ENCODE assay signal across 8 cellular contexts in the genomic region with DNA sequence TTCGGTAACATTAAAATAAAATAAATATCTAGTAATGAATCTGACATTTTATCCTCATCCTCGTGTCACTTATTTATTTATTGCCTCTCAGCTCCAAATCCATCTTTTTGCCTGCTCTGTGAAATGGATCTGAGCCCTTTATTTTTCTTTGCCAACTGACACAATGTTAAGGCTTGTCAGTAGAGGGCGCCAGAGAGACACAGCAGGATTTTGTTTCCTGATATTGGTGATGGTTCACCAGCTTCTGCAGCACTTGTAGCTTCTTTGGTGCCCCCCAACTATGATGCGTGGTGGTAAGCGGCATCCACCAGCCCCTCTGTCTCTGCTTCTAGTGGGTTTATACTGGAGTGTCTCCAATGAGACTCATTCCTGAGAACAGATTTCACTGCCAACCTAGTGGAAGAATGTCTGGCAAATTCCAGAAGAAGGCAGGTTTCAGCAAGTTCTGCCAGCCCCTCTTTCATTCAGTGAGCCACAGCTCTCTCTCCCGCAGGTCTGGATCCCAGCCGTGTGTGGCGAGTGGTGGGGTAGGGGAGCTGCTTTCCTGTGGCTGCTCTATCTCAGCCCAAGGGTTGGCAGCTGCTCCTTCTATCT.
DNase-seq lines count a peak whose midpoint lies in the region; ATAC-seq and TF ChIP-seq lines count a peak whose summit lies in the region.

No MANE protein-coding gene starts in this region.

- H3K4me1 ChIP-seq in heart left ventricle: no peaks in the 10 kb centered on the region
- H3K4me1 ChIP-seq in ovary (ENCODE audit: insufficient read depth): no peaks in the 10 kb centered on the region

- H3K27ac ChIP-seq in heart left ventricle (no peak overlapping the region), ovary (no peak overlapping the region)

- ATAC-seq in heart left ventricle: no peak
- ATAC-seq in Right ventricle myocardium inferior: no peak
- peak; percentile 79 for ATAC-seq in HG02852 (IDR thresholded peaks at IDR 0.05; ENCODE audit: unreplicated experiment)

- H3K4me1 Mint-ChIP-seq in activated T-cell treated with anti-CD3 and anti-CD28 coated beads, Interleukin-2, amount 50 U/mL, for 24 hours (ENCODE audit: low read depth): no peaks in the 10 kb centered on the region

- H3K9me3 ChIP-seq in heart left ventricle (no peaks in the 10 kb centered on the region), ovary (no peaks in the 10 kb centered on the region)

- DNase-seq in heart left ventricle (peak in 1 of 5 donors; percentile 26), Right ventricle myocardium inferior (ENCODE audit: missing footprints) (no peak), NOMO-1 treated with dmso at 0.1 percent for 144 hours (lab: John Stamatoyannopoulos, UW; ENCODE audit: unreplicated experiment) (peak; percentile 7), foreskin melanocyte (peak; percentile 54), ovary (no peak)
- peak; percentile 43 for DNase-seq in activated T-cell treated with anti-CD3 and anti-CD28 coated beads, Interleukin-2, amount 50 U/mL, for 24 hours
- DNase-seq in stimulated activated CD4-positive, alpha-beta T cell treated with anti-CD3 and anti-CD28 coated beads, Interleukin-15, amount 100 ng/mL, for 24 hours: peak; percentile 65

- H3K4me3 ChIP-seq in heart left ventricle (no peak overlapping the region), ovary (no peak overlapping the region)

- no peaks in the 10 kb centered on the region for H3K9me3 Mint-ChIP-seq in activated T-cell treated with anti-CD3 and anti-CD28 coated beads, Interleukin-2, amount 50 U/mL, for 24 hours

- 54 to 59% (median 55%) methylated on average over 8 of the region's 8 CpGs for WGBS in heart left ventricle, 4 donors
- 63 to 69% (median 68%) methylated on average over 8 of the region's 8 CpGs for WGBS in ovary, 3 donors

- TF ChIP-seq POLR2A in heart left ventricle (IDR thresholded peaks at IDR 0.05) (no peak), ovary (IDR thresholded peaks at IDR 0.05) (no peak)

- no peaks in the 10 kb centered on the region for H3K36me3 Mint-ChIP-seq in activated T-cell treated with anti-CD3 and anti-CD28 coated beads, Interleukin-2, amount 50 U/mL, for 24 hours (ENCODE audit: low read depth)

- TF ChIP-seq CTCF in heart left ventricle (IDR thresholded peaks at IDR 0.05) (peak; percentile 43 to 86 (median 64)), ovary (IDR thresholded peaks at IDR 0.05) (no peak)

- H3K36me3 ChIP-seq in heart left ventricle: no peaks in the 10 kb centered on the region
- no peaks in the 10 kb centered on the region for H3K36me3 ChIP-seq in ovary

- TF ChIP-seq EP300 in ovary (IDR thresholded peaks at IDR 0.05): no peak

- intact Hi-C loops in heart left ventricle (cut with DNase I) (no loop called here), Right ventricle myocardium inferior (cut with DNase I) (loop anchor here (10.0 kb wide), 1 partner anchor 233 kb away; no protein-coding TSS in a partner anchor), ovary (cut with DNase I) (no loop called here)

- no peak overlapping the region for H3K27ac Mint-ChIP-seq in activated T-cell treated with anti-CD3 and anti-CD28 coated beads, Interleukin-2, amount 50 U/mL, for 24 hours

- H3K4me3 Mint-ChIP-seq in activated T-cell treated with anti-CD3 and anti-CD28 coated beads, Interleukin-2, amount 50 U/mL, for 24 hours: no peak overlapping the region

- H3K27me3 ChIP-seq in heart left ventricle (peaks cover 0 to 10% (median 0%) of the 10 kb centered on the region in 9 donors), ovary (no peaks in the 10 kb centered on the region)

- H3K27me3 Mint-ChIP-seq in activated T-cell treated with anti-CD3 and anti-CD28 coated beads, Interleukin-2, amount 50 U/mL, for 24 hours: peaks cover 4% of the 10 kb centered on the region

Comparison
In these comparisons a context has a peak if more than half of its experiments do, and no peak if none do; other contexts are left out.
1. DNase-seq: peak in NOMO-1 treated with dmso at 0.1 percent for 144 hours (single experiment), activated T-cell treated with anti-CD3 and anti-CD28 coated beads, Interleukin-2, amount 50 U/mL, for 24 hours (single experiment), foreskin melanocyte (single experiment) and stimulated activated CD4-positive, alpha-beta T cell treated with anti-CD3 and anti-CD28 coated beads, Interleukin-15, amount 100 ng/mL, for 24 hours (single experiment); none in Right ventricle myocardium inferior (single experiment) and ovary (0 of 5).
2. CTCF ChIP-seq: peak in heart left ventricle (12 of 12); none in ovary (0 of 3).